Comparison of ENCODE assay signal across 25 cellular contexts in the genomic region with DNA sequence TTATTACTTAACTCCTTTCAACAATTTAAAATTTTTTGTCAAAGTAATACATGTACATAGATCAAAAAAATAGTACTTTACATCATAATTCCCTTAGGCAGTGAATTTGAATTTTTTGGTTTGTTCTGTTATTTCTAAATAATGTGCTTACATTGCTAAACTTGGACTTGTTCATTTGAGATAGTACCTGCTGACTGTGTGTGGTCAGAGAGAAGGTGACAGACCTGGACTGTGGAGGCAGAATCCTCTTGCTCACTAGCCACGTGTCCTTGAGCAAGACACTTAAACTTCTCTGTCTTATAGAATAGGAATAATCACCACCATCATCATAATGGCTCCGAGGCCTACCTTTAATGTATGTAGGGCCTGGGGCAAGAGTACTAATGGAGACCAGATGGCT.
"Had no signal": no experiment of that assay in that cellular context is flagged by ENCODE, and none has a peak within 500 bp of the region (broad histone marks: within the 10 kb centered on the region; RNA-seq: fewer than 3 reads in every experiment).

No MANE protein-coding gene starts in this region.

- ATAC-seq: activated CD8-positive, alpha-beta memory T cell treated with anti-CD3 and anti-CD28 coated beads, Interleukin-2, amount 10 ng/mL, durations not matched to agents 7 days and 5 days; activated T-helper 17 cell treated with anti-CD3 and anti-CD28 coated beads, Interleukin-2, amount 50 U/mL, for 72 hours; left lung; stimulated activated memory B cell treated with anti-CD40 and anti-IgM and Interleukin-4, amounts not matched to agents 10 μg/mL and 1 μg/mL and 100 μg/mL, for 72 hours; upper lobe of right lung had no signal

- H2AFZ ChIP-seq: neural progenitor cell had no signal

- H3K4me3 Mint-ChIP-seq: activated CD4-positive, alpha-beta memory T cell treated with anti-CD3 and anti-CD28 coated beads, Interleukin-2, amount 10 ng/mL, durations not matched to agents 7 days and 5 days; activated CD8-positive, alpha-beta memory T cell treated with anti-CD3 and anti-CD28 coated beads, Interleukin-2, amount 10 ng/mL, durations not matched to agents 7 days and 5 days; activated naive CD8-positive, alpha-beta T cell treated with anti-CD3 and anti-CD28 coated beads, Interleukin-2, amount 10 ng/mL, durations not matched to agents 7 days and 5 days; activated T-helper 17 cell treated with anti-CD3 and anti-CD28 coated beads, Interleukin-2, amount 50 U/mL, for 72 hours; endodermal cell; neural progenitor cell had no signal

- H3K27me3 ChIP-seq: brain microvascular endothelial cell, left lung, neural progenitor cell, ovary, spleen, upper lobe of right lung had no signal

- H3K9me3 ChIP-seq: left lung, ovary, spleen, thoracic aorta, upper lobe of right lung had no signal

- H3K36me3 Mint-ChIP-seq: activated CD8-positive, alpha-beta memory T cell treated with anti-CD3 and anti-CD28 coated beads, Interleukin-2, amount 10 ng/mL, durations not matched to agents 7 days and 5 days had no signal

- H3K27ac ChIP-seq: brain microvascular endothelial cell, epithelial cell of prostate, left lung, neural progenitor cell, ovary, upper lobe of right lung had no signal

- H3K4me3 ChIP-seq: left lung, neural progenitor cell, ovary, thoracic aorta, upper lobe of right lung had no signal

- H3K9ac ChIP-seq: neural progenitor cell had no signal

- FAIRE-seq: colon, keratinocyte had no signal

- H3K27me3 Mint-ChIP-seq: activated CD4-positive, alpha-beta memory T cell treated with anti-CD3 and anti-CD28 coated beads, Interleukin-2, amount 10 ng/mL, durations not matched to agents 7 days and 5 days; stimulated activated memory B cell treated with anti-CD40 and anti-IgM and Interleukin-4, amounts not matched to agents 10 μg/mL and 1 μg/mL and 100 μg/mL, for 72 hours had no signal

- H3K27ac Mint-ChIP-seq: activated CD4-positive, alpha-beta memory T cell treated with anti-CD3 and anti-CD28 coated beads, Interleukin-2, amount 10 ng/mL, durations not matched to agents 7 days and 5 days; activated CD8-positive, alpha-beta memory T cell treated with anti-CD3 and anti-CD28 coated beads, Interleukin-2, amount 10 ng/mL, durations not matched to agents 7 days and 5 days; activated naive CD8-positive, alpha-beta T cell treated with anti-CD3 and anti-CD28 coated beads, Interleukin-2, amount 10 ng/mL, durations not matched to agents 7 days and 5 days; activated T-helper 17 cell treated with anti-CD3 and anti-CD28 coated beads, Interleukin-2, amount 50 U/mL, for 72 hours; endodermal cell had no signal

- H3K4me2 ChIP-seq: neural progenitor cell had no signal

- H3K9me3 Mint-ChIP-seq: activated CD4-positive, alpha-beta memory T cell treated with anti-CD3 and anti-CD28 coated beads, Interleukin-2, amount 10 ng/mL, durations not matched to agents 7 days and 5 days; activated T-helper 17 cell treated with anti-CD3 and anti-CD28 coated beads, Interleukin-2, amount 50 U/mL, for 72 hours; endodermal cell; neural progenitor cell; stimulated activated memory B cell treated with anti-CD40 and anti-IgM and Interleukin-4, amounts not matched to agents 10 μg/mL and 1 μg/mL and 100 μg/mL, for 72 hours had no signal

- H3K4me1 ChIP-seq: left lung, upper lobe of right lung had no signal

- H3K36me3 ChIP-seq: brain microvascular endothelial cell, neural progenitor cell, ovary had no signal

- DNase-seq: activated CD4-positive, alpha-beta memory T cell treated with anti-CD3 and anti-CD28 coated beads, Interleukin-2, amount 10 ng/mL, durations not matched to agents 7 days and 5 days; activated CD4-positive, alpha-beta T cell treated with anti-CD3 and anti-CD28 coated beads for 48 hours; activated CD4-positive, CD25-positive, alpha-beta regulatory T cell; activated CD8-positive, alpha-beta memory T cell treated with anti-CD3 and anti-CD28 coated beads, Interleukin-2, amount 10 ng/mL, durations not matched to agents 7 days and 5 days; activated naive CD4-positive, alpha-beta T cell treated with Interleukin-2 at 50 U/mL for 16 hours; activated naive CD8-positive, alpha-beta T cell treated with anti-CD3 and anti-CD28 coated beads, Interleukin-2, amount 10 ng/mL, durations not matched to agents 7 days and 5 days; brain microvascular endothelial cell; central memory CD4-positive, alpha-beta T cell; endodermal cell; foreskin fibroblast; hypothalamus; left lung; ovary; spleen; stimulated activated CD4-positive, alpha-beta T cell treated with anti-CD3 and anti-CD28 coated beads, Interleukin-4, amount 100 ng/mL, for 4 hours; T-helper 1 cell; T-helper 9 cell; upper lobe of right lung had no signal
